30 cellular contexts compared by ENCODE assay signal in genomic region chr9:112409758-112410157, GRCh38.
"Had no signal": no experiment of that assay in that cellular context is flagged by ENCODE, and none has a peak within 500 bp of the region (broad histone marks: within the 10 kb centered on the region; RNA-seq: fewer than 3 reads in every experiment).

No MANE protein-coding gene starts in this region.

- H3K4me3 Mint-ChIP-seq: activated CD4-positive, alpha-beta memory T cell treated with anti-CD3 and anti-CD28 coated beads, Interleukin-2, amount 10 ng/mL, durations not matched to agents 7 days and 5 days; activated CD4-positive, alpha-beta T cell treated with anti-CD3 and anti-CD28 coated beads, Interleukin-2, amount 10 ng/mL, durations not matched to agents 7 days and 5 days; activated naive CD4-positive, alpha-beta T cell treated with anti-CD3 and anti-CD28 coated beads, Interleukin-2, amount 10 ng/mL, durations not matched to agents 7 days and 5 days; activated naive CD8-positive, alpha-beta T cell treated with anti-CD3 and anti-CD28 coated beads, Interleukin-2, amount 10 ng/mL, durations not matched to agents 7 days and 5 days; activated T-cell treated with anti-CD3 and anti-CD28 coated beads, Interleukin-2, amount 50 U/mL, for 24 hours; activated T-cell treated with anti-CD3 and anti-CD28 coated beads, Interleukin-2, amount 50 U/mL, for 72 hours; brain; central memory CD8-positive, alpha-beta T cell; effector memory CD8-positive, alpha-beta T cell had no signal

- H3K4me1 Mint-ChIP-seq: activated CD4-positive, alpha-beta memory T cell treated with anti-CD3 and anti-CD28 coated beads, Interleukin-2, amount 10 ng/mL, durations not matched to agents 7 days and 5 days; activated CD4-positive, alpha-beta T cell treated with anti-CD3 and anti-CD28 coated beads, Interleukin-2, amount 10 ng/mL, durations not matched to agents 7 days and 5 days; activated naive CD4-positive, alpha-beta T cell treated with anti-CD3 and anti-CD28 coated beads, Interleukin-2, amount 10 ng/mL, durations not matched to agents 7 days and 5 days; activated naive CD8-positive, alpha-beta T cell treated with anti-CD3 and anti-CD28 coated beads, Interleukin-2, amount 10 ng/mL, durations not matched to agents 7 days and 5 days; brain; central memory CD8-positive, alpha-beta T cell had no signal

- H3K36me3 Mint-ChIP-seq: activated naive CD4-positive, alpha-beta T cell treated with anti-CD3 and anti-CD28 coated beads, Interleukin-2, amount 50 U/mL, for 72 hours had no signal

- FAIRE-seq: colon had no signal

- DNase-seq: activated CD4-positive, alpha-beta memory T cell treated with anti-CD3 and anti-CD28 coated beads, Interleukin-2, amount 10 ng/mL, durations not matched to agents 7 days and 5 days; activated CD4-positive, alpha-beta T cell treated with anti-CD3 and anti-CD28 coated beads for 1 hour; activated CD4-positive, alpha-beta T cell treated with anti-CD3 and anti-CD28 coated beads for 4 hours; activated CD4-positive, alpha-beta T cell treated with anti-CD3 and anti-CD28 coated beads, Interleukin-2, amount 10 ng/mL, durations not matched to agents 7 days and 5 days; activated CD4-positive, alpha-beta T cell treated with anti-CD3 and anti-CD28 coated beads, Interleukin-2, amount 50 U/mL, for 4 hours; activated CD8-positive, alpha-beta memory T cell treated with anti-CD3 and anti-CD28 coated beads, Interleukin-2, amount 50 U/mL, for 48 hours; activated gamma-delta T cell; activated naive CD4-positive, alpha-beta T cell; activated naive CD4-positive, alpha-beta T cell treated with anti-CD3 and anti-CD28 coated beads, Interleukin-2, amount 10 ng/mL, durations not matched to agents 7 days and 5 days; activated naive CD8-positive, alpha-beta T cell treated with anti-CD3 and anti-CD28 coated beads, Interleukin-2, amount 10 ng/mL, durations not matched to agents 7 days and 5 days; activated T-cell treated with anti-CD3 and anti-CD28 coated beads for 4 hours; activated T-cell treated with anti-CD3 and anti-CD28 coated beads, Interleukin-2, amount 50 U/mL, for 24 hours; activated T-cell treated with anti-CD3 and anti-CD28 coated beads, Interleukin-2, amount 50 U/mL, for 72 hours; cortex of kidney; dermis blood vessel endothelial cell; effector CD4-positive, alpha-beta T cell; effector memory CD8-positive, alpha-beta T cell; erythroblast; foreskin keratinocyte; gastrocnemius medialis; glutamatergic neuron; heart left ventricle; T-helper 2 cell had no signal

- H3K27me3 Mint-ChIP-seq: activated CD4-positive, alpha-beta memory T cell treated with anti-CD3 and anti-CD28 coated beads, Interleukin-2, amount 10 ng/mL, durations not matched to agents 7 days and 5 days; activated CD4-positive, alpha-beta T cell treated with anti-CD3 and anti-CD28 coated beads, Interleukin-2, amount 10 ng/mL, durations not matched to agents 7 days and 5 days; activated naive CD4-positive, alpha-beta T cell treated with anti-CD3 and anti-CD28 coated beads, Interleukin-2, amount 10 ng/mL, durations not matched to agents 7 days and 5 days; activated naive CD8-positive, alpha-beta T cell treated with anti-CD3 and anti-CD28 coated beads, Interleukin-2, amount 10 ng/mL, durations not matched to agents 7 days and 5 days; activated T-cell treated with anti-CD3 and anti-CD28 coated beads, Interleukin-2, amount 50 U/mL, for 24 hours; brain; central memory CD8-positive, alpha-beta T cell; effector memory CD8-positive, alpha-beta T cell had no signal

- H3K9me3 Mint-ChIP-seq: activated CD4-positive, alpha-beta memory T cell treated with anti-CD3 and anti-CD28 coated beads, Interleukin-2, amount 10 ng/mL, durations not matched to agents 7 days and 5 days; activated CD4-positive, alpha-beta T cell treated with anti-CD3 and anti-CD28 coated beads, Interleukin-2, amount 10 ng/mL, durations not matched to agents 7 days and 5 days; activated naive CD4-positive, alpha-beta T cell treated with anti-CD3 and anti-CD28 coated beads, Interleukin-2, amount 10 ng/mL, durations not matched to agents 7 days and 5 days; activated naive CD4-positive, alpha-beta T cell treated with anti-CD3 and anti-CD28 coated beads, Interleukin-2, amount 50 U/mL, for 72 hours; activated naive CD8-positive, alpha-beta T cell treated with anti-CD3 and anti-CD28 coated beads, Interleukin-2, amount 10 ng/mL, durations not matched to agents 7 days and 5 days; activated T-cell treated with anti-CD3 and anti-CD28 coated beads, Interleukin-2, amount 50 U/mL, for 24 hours; activated T-cell treated with anti-CD3 and anti-CD28 coated beads, Interleukin-2, amount 50 U/mL, for 72 hours; brain; central memory CD8-positive, alpha-beta T cell; effector memory CD8-positive, alpha-beta T cell had no signal

- H3K27ac ChIP-seq: ascending aorta, breast epithelium, esophagus muscularis mucosa, foreskin keratinocyte, gastrocnemius medialis, heart left ventricle had no signal

- H3K4me1 ChIP-seq: ascending aorta, breast epithelium, gastrocnemius medialis, heart left ventricle had no signal

- ATAC-seq: activated naive CD4-positive, alpha-beta T cell treated with anti-CD3 and anti-CD28 coated beads, Interleukin-2, amount 50 U/mL, for 72 hours; activated T-cell treated with anti-CD3 and anti-CD28 coated beads, Interleukin-2, amount 50 U/mL, for 72 hours; effector memory CD8-positive, alpha-beta T cell; foreskin keratinocyte; gastrocnemius medialis; heart left ventricle had no signal

- H3K27ac Mint-ChIP-seq: activated CD4-positive, alpha-beta memory T cell treated with anti-CD3 and anti-CD28 coated beads, Interleukin-2, amount 10 ng/mL, durations not matched to agents 7 days and 5 days; activated CD4-positive, alpha-beta T cell treated with anti-CD3 and anti-CD28 coated beads, Interleukin-2, amount 10 ng/mL, durations not matched to agents 7 days and 5 days; activated naive CD4-positive, alpha-beta T cell treated with anti-CD3 and anti-CD28 coated beads, Interleukin-2, amount 10 ng/mL, durations not matched to agents 7 days and 5 days; activated naive CD8-positive, alpha-beta T cell treated with anti-CD3 and anti-CD28 coated beads, Interleukin-2, amount 10 ng/mL, durations not matched to agents 7 days and 5 days; activated T-cell treated with anti-CD3 and anti-CD28 coated beads, Interleukin-2, amount 50 U/mL, for 24 hours; activated T-cell treated with anti-CD3 and anti-CD28 coated beads, Interleukin-2, amount 50 U/mL, for 72 hours; brain; effector memory CD8-positive, alpha-beta T cell had no signal

- H3K9me3 ChIP-seq: ascending aorta, breast epithelium, esophagus muscularis mucosa, gastrocnemius medialis, heart left ventricle had no signal

- H3K27me3 ChIP-seq: ascending aorta, breast epithelium, esophagus muscularis mucosa, foreskin keratinocyte, gastrocnemius medialis, heart left ventricle had no signal

- H3K4me3 ChIP-seq: ascending aorta, breast epithelium, esophagus muscularis mucosa, gastrocnemius medialis, heart left ventricle had no signal

- H3K36me3 ChIP-seq: breast epithelium had no signal
